Comparison of ENCODE assay signal across 12 cellular contexts in the genomic region with DNA sequence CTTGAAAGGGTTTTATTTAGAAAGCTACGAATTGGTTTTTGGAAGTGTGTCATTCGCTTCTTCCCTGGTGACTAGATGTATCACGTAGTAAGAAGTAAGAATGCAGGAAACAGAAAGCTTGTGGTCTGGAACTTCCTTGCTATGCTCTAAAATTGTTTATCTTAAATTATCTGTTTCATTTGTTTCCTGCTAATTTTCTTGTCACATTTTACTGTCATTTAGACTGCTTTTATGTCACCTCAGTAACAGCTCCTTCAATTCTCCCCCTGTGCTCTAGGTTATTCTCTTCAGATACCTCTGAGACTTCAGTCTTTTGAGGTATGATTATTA. TPM values are rescaled to one million over a fixed set of nuclear protein-coding genes. Genes with fewer than 3 reads are reported as not detected.
A peak's percentile ranks its signal among the peaks of the same experiment; 100 is the strongest.
DNase-seq lines count a peak whose midpoint lies in the region; ATAC-seq and TF ChIP-seq lines count a peak whose summit lies in the region.
"Had no signal": no experiment of that assay in that cellular context is flagged by ENCODE, and none has a peak within 500 bp of the region (broad histone marks: within the 10 kb centered on the region; RNA-seq: fewer than 3 reads in every experiment).

No MANE protein-coding gene starts in this region.

- peak overlapping the region; percentile 99 for H3K27ac Mint-ChIP-seq in activated CD4-positive, alpha-beta memory T cell treated with anti-CD3 and anti-CD28 coated beads for 36 hours

- H3K4me3 ChIP-seq in right atrium auricular region (no peak overlapping the region), left lung (peak overlapping the region in 1 of 2 donors; percentile 47), upper lobe of right lung (peak overlapping the region; percentile 39)
- H3K4me3 ChIP-seq: SK-N-MC had no signal

- H3K36me3 ChIP-seq in right atrium auricular region (no peaks in the 10 kb centered on the region), left lung (no peaks in the 10 kb centered on the region), upper lobe of right lung (no peaks in the 10 kb centered on the region)
- H3K36me3 ChIP-seq: heart left ventricle had no signal

- CTCF ChIA-PET in activated CD4-positive, alpha-beta memory T cell treated with anti-CD3 and anti-CD28 coated beads for 36 hours (lab: Charles Lee): interaction anchor here (0.8 to 3.8 kb wide), 9 partner anchors 10 to 128 kb away, joined by 3 to 74 read pairs (median 6); a partner anchor contains a TSS

- H3K27ac ChIP-seq in right atrium auricular region (no peak overlapping the region), left lung (peak overlapping the region; percentile 22 to 73), upper lobe of right lung (peak overlapping the region; percentile 69)
- H3K27ac ChIP-seq: SK-N-MC had no signal

- POLR2A ChIA-PET in activated CD4-positive, alpha-beta memory T cell treated with anti-CD3 and anti-CD28 coated beads for 36 hours (lab: Charles Lee): interaction anchor here (1.2 to 13.1 kb wide), 15 partner anchors 10 to 451 kb away, joined by 3 to 277 read pairs (median 33); a partner anchor contains a TSS

- H3K27me3 ChIP-seq in right atrium auricular region (no peaks in the 10 kb centered on the region), left lung (no peaks in the 10 kb centered on the region), upper lobe of right lung (no peaks in the 10 kb centered on the region)
- H3K27me3 ChIP-seq: heart left ventricle had no signal

- H3K36me3 Mint-ChIP-seq in activated CD4-positive, alpha-beta memory T cell treated with anti-CD3 and anti-CD28 coated beads for 36 hours: peaks cover 44% of the 10 kb centered on the region

- TF ChIP-seq CTCF in right atrium auricular region (IDR thresholded peaks at IDR 0.05) (no peak), left lung (IDR thresholded peaks at IDR 0.05) (no peak), upper lobe of right lung (IDR thresholded peaks at IDR 0.05) (no peak)

- peaks cover 2% of the 10 kb centered on the region for H3K27me3 Mint-ChIP-seq in activated CD4-positive, alpha-beta memory T cell treated with anti-CD3 and anti-CD28 coated beads for 36 hours

- peak overlapping the region; percentile 100 for H3K4me3 Mint-ChIP-seq in activated CD4-positive, alpha-beta memory T cell treated with anti-CD3 and anti-CD28 coated beads for 36 hours

- intact Hi-C loops in left cardiac atrium (cut with DNase I): no loop called here
- intact Hi-C loops in activated CD4-positive, alpha-beta memory T cell treated with anti-CD3 and anti-CD28 coated beads for 36 hours (cut with micrococcal nuclease): loop anchor here (1.0 to 2.0 kb wide), 2 partner anchors 29 to 33 kb away; a partner anchor contains a TSS
- intact Hi-C loops in left lung (cut with DNase I): no loop called here
- intact Hi-C loops in upper lobe of right lung (cut with DNase I): no loop called here

- no peaks in the 10 kb centered on the region for H3K9me3 Mint-ChIP-seq in activated CD4-positive, alpha-beta memory T cell treated with anti-CD3 and anti-CD28 coated beads for 36 hours

- peaks cover 49% of the 10 kb centered on the region for H3K4me1 Mint-ChIP-seq in activated CD4-positive, alpha-beta memory T cell treated with anti-CD3 and anti-CD28 coated beads for 36 hours (ENCODE audit: low read depth)

- DNase-seq in left cardiac atrium (no peak), right atrium auricular region (ENCODE audit: low spot score) (no peak), left lung (no peak), upper lobe of right lung (no peak), NCI-H2081 (lab: John Stamatoyannopoulos, UW) (no peak), NCI-H1436 treated with DMSO at 0.1 percent for 48 hours (lab: John Stamatoyannopoulos, UW) (no peak)
- no peak for DNase-seq in activated CD4-positive, alpha-beta memory T cell treated with anti-CD3 and anti-CD28 coated beads for 36 hours
- DNase-seq: heart left ventricle, midbrain had no signal

- H3K9me3 ChIP-seq in right atrium auricular region (no peaks in the 10 kb centered on the region), left lung (no peaks in the 10 kb centered on the region), upper lobe of right lung (no peaks in the 10 kb centered on the region)
- H3K9me3 ChIP-seq: heart left ventricle had no signal

- ATAC-seq in left cardiac atrium (peak; percentile 23 to 42), left lung (peak; percentile 32), upper lobe of right lung (no peak), GM19324 (IDR thresholded peaks at IDR 0.05; ENCODE audit: low FRiP score, unreplicated experiment) (no peak)

- H3K4me1 ChIP-seq in right atrium auricular region (no peaks in the 10 kb centered on the region), left lung (peaks cover 0 to 46% of the 10 kb centered on the region in 2 donors), upper lobe of right lung (no peaks in the 10 kb centered on the region)

RNA-seq across cellular contexts. Expression of a gene that starts 0.7 kb away (rescaled TPM):
- total RNA-seq in left cardiac atrium: 1 to 10 TPM; 1.7 to 2.9 TPM
- 1 to 10 TPM; 1.7 to 2.6 TPM for total RNA-seq in right atrium auricular region
- total RNA-seq in activated CD4-positive, alpha-beta memory T cell treated with anti-CD3 and anti-CD28 coated beads for 36 hours: 100 to 1,000 TPM; 118 to 120 TPM
- total RNA-seq in left lung: 1 to 10 TPM; 4.4 to 6.5 TPM
- total RNA-seq in upper lobe of right lung: 14.5 TPM

RNA-seq across cellular contexts. Expression of a gene that starts 28.5 kb away (rescaled TPM):
- 1 to 10 TPM in 1 of 2 donors, not detected in 1; 1.2 TPM for total RNA-seq in left cardiac atrium
- total RNA-seq in right atrium auricular region: not detected
- 1 to 10 TPM; 6.5 to 7.4 TPM for total RNA-seq in activated CD4-positive, alpha-beta memory T cell treated with anti-CD3 and anti-CD28 coated beads for 36 hours
- not detected for total RNA-seq in left lung
- total RNA-seq in upper lobe of right lung: 3.4 TPM
- total RNA-seq: dermis blood vessel endothelial cell had no signal

Comparison
In these comparisons a context has a peak if more than half of its experiments do, and no peak if none do; other contexts are left out.
1. ATAC-seq: peak in left cardiac atrium (2 of 2) and left lung (single experiment); none in upper lobe of right lung (single experiment) and GM19324 (single experiment).
2. H3K27ac ChIP-seq: peak in left lung (2 of 2) and upper lobe of right lung (single experiment); none in right atrium auricular region (0 of 2).